1 cellular context compared by ENCODE assay signal in the genomic region with DNA sequence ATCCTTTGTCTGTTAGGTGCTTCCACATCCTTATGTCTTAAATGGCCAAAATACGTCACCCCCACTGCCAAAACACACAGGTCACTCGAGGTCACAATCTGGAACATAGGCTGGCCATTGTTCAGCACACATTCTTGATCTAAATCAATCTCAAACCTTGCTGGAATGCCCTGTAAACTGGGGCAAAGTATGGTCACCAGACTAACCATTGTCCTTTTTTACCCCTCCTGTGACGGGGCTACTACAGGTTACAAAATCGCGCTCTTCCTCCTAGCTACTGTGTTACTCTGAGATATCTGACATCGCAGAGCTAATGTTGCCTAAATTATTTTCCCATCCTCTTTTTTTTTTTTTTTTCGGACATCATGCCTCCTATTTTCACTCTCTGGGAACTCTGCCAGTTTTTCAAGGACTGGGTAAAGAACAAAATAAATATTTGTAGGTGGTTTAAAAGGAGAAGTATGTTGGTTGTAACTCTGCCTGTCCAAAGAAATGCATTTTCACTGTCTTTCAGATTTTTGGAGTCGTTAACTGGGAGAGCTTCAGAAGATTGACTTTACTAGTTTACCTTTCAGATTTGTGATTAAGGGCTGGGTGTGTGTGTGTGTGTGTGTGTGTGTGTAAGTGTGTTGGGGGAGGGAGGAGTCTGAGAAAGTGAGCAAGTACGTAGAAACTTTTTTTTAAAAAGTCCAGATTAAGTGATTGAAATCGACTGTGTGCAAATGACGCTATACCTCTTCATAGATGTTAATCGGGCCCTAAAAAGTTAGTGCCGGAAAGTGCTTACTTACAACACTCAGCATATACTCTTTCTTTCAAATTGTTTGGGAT.
TF ChIP-seq lines count a peak whose summit lies in the region.

No MANE protein-coding gene starts in this region.

TF ChIP-seq in SK-N-SH, 30 proteins besides CTCF, POLR2A, EP300 and RAD21:
- TF ChIP-seq FOXJ3 (CRISPR knock-in tag; IDR thresholded peaks at IDR 0.05) (no peak), NRF1 (IDR thresholded peaks at IDR 0.05; ENCODE audit: low read depth, low read length) (no peak), ELF1 (IDR thresholded peaks at IDR 0.05) (no peak), NFIC (IDR thresholded peaks at IDR 0.05; ENCODE audit: borderline replicate concordance) (peak; percentile 26; the same call in 1 of the 2 replicates), TCF12 (IDR thresholded peaks at IDR 0.05) (no peak; the same call in 1 of the 2 replicates), RFX5 (IDR thresholded peaks at IDR 0.05; ENCODE audit: low read length) (no peak), MAX (IDR thresholded peaks at IDR 0.05; ENCODE audit: low read depth) (no peak), GATA2 (CRISPR knock-in tag; IDR thresholded peaks at IDR 0.05) (no peak), EZH2phosphoT487 (IDR thresholded peaks at IDR 0.05; ENCODE audit: borderline replicate concordance, low read depth) (no peak), FOSL2 (IDR thresholded peaks at IDR 0.05; ENCODE audit: borderline replicate concordance, low read depth) (no peak), RXRA (IDR thresholded peaks at IDR 0.05; ENCODE audit: borderline replicate concordance, low read depth) (peak; percentile 51; the same call in 1 of the 2 replicates)
- TF ChIP-seq, protein P1, sequence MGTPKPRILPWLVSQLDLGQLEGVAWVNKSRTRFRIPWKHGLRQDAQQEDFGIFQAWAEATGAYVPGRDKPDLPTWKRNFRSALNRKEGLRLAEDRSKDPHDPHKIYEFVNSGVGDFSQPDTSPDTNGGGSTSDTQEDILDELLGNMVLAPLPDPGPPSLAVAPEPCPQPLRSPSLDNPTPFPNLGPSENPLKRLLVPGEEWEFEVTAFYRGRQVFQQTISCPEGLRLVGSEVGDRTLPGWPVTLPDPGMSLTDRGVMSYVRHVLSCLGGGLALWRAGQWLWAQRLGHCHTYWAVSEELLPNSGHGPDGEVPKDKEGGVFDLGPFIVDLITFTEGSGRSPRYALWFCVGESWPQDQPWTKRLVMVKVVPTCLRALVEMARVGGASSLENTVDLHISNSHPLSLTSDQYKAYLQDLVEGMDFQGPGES (IDR thresholded peaks at IDR 0.05; ENCODE audit: low read depth, low read length), result no peak
- TF ChIP-seq, protein P2, sequence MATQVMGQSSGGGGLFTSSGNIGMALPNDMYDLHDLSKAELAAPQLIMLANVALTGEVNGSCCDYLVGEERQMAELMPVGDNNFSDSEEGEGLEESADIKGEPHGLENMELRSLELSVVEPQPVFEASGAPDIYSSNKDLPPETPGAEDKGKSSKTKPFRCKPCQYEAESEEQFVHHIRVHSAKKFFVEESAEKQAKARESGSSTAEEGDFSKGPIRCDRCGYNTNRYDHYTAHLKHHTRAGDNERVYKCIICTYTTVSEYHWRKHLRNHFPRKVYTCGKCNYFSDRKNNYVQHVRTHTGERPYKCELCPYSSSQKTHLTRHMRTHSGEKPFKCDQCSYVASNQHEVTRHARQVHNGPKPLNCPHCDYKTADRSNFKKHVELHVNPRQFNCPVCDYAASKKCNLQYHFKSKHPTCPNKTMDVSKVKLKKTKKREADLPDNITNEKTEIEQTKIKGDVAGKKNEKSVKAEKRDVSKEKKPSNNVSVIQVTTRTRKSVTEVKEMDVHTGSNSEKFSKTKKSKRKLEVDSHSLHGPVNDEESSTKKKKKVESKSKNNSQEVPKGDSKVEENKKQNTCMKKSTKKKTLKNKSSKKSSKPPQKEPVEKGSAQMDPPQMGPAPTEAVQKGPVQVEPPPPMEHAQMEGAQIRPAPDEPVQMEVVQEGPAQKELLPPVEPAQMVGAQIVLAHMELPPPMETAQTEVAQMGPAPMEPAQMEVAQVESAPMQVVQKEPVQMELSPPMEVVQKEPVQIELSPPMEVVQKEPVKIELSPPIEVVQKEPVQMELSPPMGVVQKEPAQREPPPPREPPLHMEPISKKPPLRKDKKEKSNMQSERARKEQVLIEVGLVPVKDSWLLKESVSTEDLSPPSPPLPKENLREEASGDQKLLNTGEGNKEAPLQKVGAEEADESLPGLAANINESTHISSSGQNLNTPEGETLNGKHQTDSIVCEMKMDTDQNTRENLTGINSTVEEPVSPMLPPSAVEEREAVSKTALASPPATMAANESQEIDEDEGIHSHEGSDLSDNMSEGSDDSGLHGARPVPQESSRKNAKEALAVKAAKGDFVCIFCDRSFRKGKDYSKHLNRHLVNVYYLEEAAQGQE (IDR thresholded peaks at IDR 0.05; ENCODE audit: low read depth, low read length), result no peak
- TF ChIP-seq, protein P3, sequence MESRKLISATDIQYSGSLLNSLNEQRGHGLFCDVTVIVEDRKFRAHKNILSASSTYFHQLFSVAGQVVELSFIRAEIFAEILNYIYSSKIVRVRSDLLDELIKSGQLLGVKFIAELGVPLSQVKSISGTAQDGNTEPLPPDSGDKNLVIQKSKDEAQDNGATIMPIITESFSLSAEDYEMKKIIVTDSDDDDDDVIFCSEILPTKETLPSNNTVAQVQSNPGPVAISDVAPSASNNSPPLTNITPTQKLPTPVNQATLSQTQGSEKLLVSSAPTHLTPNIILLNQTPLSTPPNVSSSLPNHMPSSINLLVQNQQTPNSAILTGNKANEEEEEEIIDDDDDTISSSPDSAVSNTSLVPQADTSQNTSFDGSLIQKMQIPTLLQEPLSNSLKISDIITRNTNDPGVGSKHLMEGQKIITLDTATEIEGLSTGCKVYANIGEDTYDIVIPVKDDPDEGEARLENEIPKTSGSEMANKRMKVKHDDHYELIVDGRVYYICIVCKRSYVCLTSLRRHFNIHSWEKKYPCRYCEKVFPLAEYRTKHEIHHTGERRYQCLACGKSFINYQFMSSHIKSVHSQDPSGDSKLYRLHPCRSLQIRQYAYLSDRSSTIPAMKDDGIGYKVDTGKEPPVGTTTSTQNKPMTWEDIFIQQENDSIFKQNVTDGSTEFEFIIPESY (IDR thresholded peaks at IDR 0.05; ENCODE audit: borderline replicate concordance, low read depth), result no peak
